12 cellular contexts compared by ENCODE assay signal in the genomic region with DNA sequence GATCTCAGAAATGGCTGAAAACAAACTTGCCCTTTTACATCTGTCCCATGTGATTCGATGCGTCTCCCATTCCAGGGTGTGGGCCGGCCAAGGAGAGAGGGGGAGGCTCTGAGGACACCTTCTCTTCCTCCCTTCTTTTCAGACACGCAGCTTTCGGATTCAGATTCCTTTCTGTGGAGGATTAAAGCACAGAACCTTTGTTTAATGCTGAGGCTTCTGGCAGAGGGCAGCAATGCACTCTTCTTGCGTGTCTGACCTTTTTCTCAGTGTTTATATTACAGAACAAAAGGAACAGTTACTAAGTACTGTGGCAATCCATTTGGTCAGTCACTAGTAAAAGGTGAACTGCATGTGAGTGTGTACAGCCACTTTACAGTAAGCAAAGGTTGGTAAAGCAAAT.
DNase-seq lines count a peak whose midpoint lies in the region; ATAC-seq and TF ChIP-seq lines count a peak whose summit lies in the region.
"Had no signal": no experiment of that assay in that cellular context is flagged by ENCODE, and none has a peak within 500 bp of the region (broad histone marks: within the 10 kb centered on the region; RNA-seq: fewer than 3 reads in every experiment).

No MANE protein-coding gene starts in this region.

- CTCF ChIA-PET in WTC11 (lab: Charles Lee) = interaction anchor here (1.0 kb wide), 2 partner anchors 14 to 549 kb away, joined by 3 to 5 read pairs; no protein-coding TSS in a partner anchor

- DNase-seq in H4 (ENCODE audit: low spot score) (peak; percentile 87), WTC11 (ENCODE audit: low spot score) (no peak), iris pigment epithelial cell (ENCODE audit: low read depth) (peak; percentile 76), superior temporal gyrus (ENCODE audit: extremely low spot score) (peak; percentile 43), SK-N-DZ (ENCODE audit: low spot score) (no peak), NCI-H226 (no peak)
- DNase-seq: activated CD8-positive, alpha-beta memory T cell treated with anti-CD3 and anti-CD28 coated beads for 24 hours; activated naive CD4-positive, alpha-beta T cell treated with Interleukin-2 at 50 U/mL for 16 hours; DND-41; GOT3; NCI-H524 had no signal

- H3K36me3 Mint-ChIP-seq in WTC11 = peaks cover 61% of the 10 kb centered on the region

- no peaks in the 10 kb centered on the region for H3K27me3 Mint-ChIP-seq in WTC11 (ENCODE audit: low read depth)

- POLR2A ChIA-PET in WTC11 (lab: Charles Lee) = no interaction called here

- H3K27ac Mint-ChIP-seq in WTC11 = peak overlapping the region; percentile 78

- H3K4me3 Mint-ChIP-seq in WTC11 = no peak overlapping the region

- TF ChIP-seq CTCF in WTC11 (IDR thresholded peaks at IDR 0.05) = no peak

- ATAC-seq in WTC11 (peak; percentile 85), GM21423 (IDR thresholded peaks at IDR 0.05; ENCODE audit: unreplicated experiment) (no peak)

- no peaks in the 10 kb centered on the region for H3K9me3 Mint-ChIP-seq in WTC11

- H3K4me1 Mint-ChIP-seq in WTC11 = peaks cover 13% of the 10 kb centered on the region

TF ChIP-seq in WTC11, 78 proteins besides CTCF, POLR2A, EP300 and RAD21:
- TF ChIP-seq TCF7 (CRISPR knock-in tag; IDR thresholded peaks at IDR 0.05; ENCODE audit: low read depth) = no peak
- TF ChIP-seq TEAD4 (CRISPR knock-in tag; IDR thresholded peaks at IDR 0.05) = no peak
- no peak for TF ChIP-seq ESRRA (CRISPR knock-in tag; IDR thresholded peaks at IDR 0.05; ENCODE audit: borderline replicate concordance)
- TF ChIP-seq SP1 (CRISPR knock-in tag; conservative IDR thresholded peaks at IDR 0.05) = no peak
- no peak for TF ChIP-seq GRHL2 (CRISPR knock-in tag; IDR thresholded peaks at IDR 0.05; ENCODE audit: insufficient replicate concordance, severe bottlenecking)
- TF ChIP-seq GTF2I (CRISPR knock-in tag; conservative IDR thresholded peaks at IDR 0.05) = no peak
- no peak for TF ChIP-seq NFYB (CRISPR knock-in tag; conservative IDR thresholded peaks at IDR 0.05; ENCODE audit: low read depth)
- TF ChIP-seq EMX1 (CRISPR knock-in tag; IDR thresholded peaks at IDR 0.05) = no peak
- no peak for TF ChIP-seq FOXK1 (CRISPR knock-in tag; IDR thresholded peaks at IDR 0.05)
- no peak for TF ChIP-seq RORB (CRISPR knock-in tag; IDR thresholded peaks at IDR 0.05)
- no peak for TF ChIP-seq MAX (CRISPR knock-in tag; IDR thresholded peaks at IDR 0.05)
- no peak for TF ChIP-seq SMAD3 (CRISPR knock-in tag; IDR thresholded peaks at IDR 0.05; ENCODE audit: borderline replicate concordance)
- no peak for TF ChIP-seq MYBL2 (CRISPR knock-in tag; IDR thresholded peaks at IDR 0.05)
- no peak for TF ChIP-seq AR (CRISPR knock-in tag; IDR thresholded peaks at IDR 0.05)

Comparison
In these comparisons a context has a peak if more than half of its experiments do, and no peak if none do; other contexts are left out.
1. DNase-seq: peak in H4 (single experiment), iris pigment epithelial cell (single experiment) and superior temporal gyrus (single experiment); none in WTC11 (single experiment), SK-N-DZ (single experiment) and NCI-H226 (single experiment).